Comparison of ENCODE assay signal across 8 cellular contexts in genomic region chr6:35468181-35468979, GRCh38. TPM values are rescaled to one million over a fixed set of nuclear protein-coding genes. Genes with fewer than 3 reads are reported as not detected.
DNase-seq lines count a peak whose midpoint lies in the region; ATAC-seq and TF ChIP-seq lines count a peak whose summit lies in the region.

Gene RPL10A (plus strand): TSS chr6:35468401. CDS start chr6:35468435, 34 bp downstream.

- H3K9me3 ChIP-seq in DOHH2 (ENCODE audit: control insufficient read depth, insufficient read depth, low read length) (no peaks in the 10 kb centered on the region), fibroblast of lung (ENCODE audit: control insufficient read depth, insufficient read depth, low read depth, low read length) (no peaks in the 10 kb centered on the region)

- no peaks in the 10 kb centered on the region for H3K36me3 Mint-ChIP-seq in natural killer cell

- peak within 1 kb of the TSS; percentile 97 for H3K4me3 Mint-ChIP-seq in natural killer cell

- H3K4me2 ChIP-seq in DOHH2 (ENCODE audit: low read length) (peak within 1 kb of the TSS; percentile 96), fibroblast of lung (ENCODE audit: extremely low read depth, insufficient read depth, low read length) (peak within 1 kb of the TSS; percentile 92)

- TF ChIP-seq CTCF in DOHH2 (IDR thresholded peaks at IDR 0.05; ENCODE audit: low read depth, low read length, poor library complexity, severe bottlenecking) (peak; percentile 97), fibroblast of lung (conservative IDR thresholded peaks at IDR 0.05 in 1 of 2, IDR thresholded peaks at IDR 0.05 in 1 of 2; ENCODE audit: low read depth in 1 of 2, low read length in 2 of 2) (peak; percentile 91 to 93), natural killer cell (IDR thresholded peaks at IDR 0.05) (peak; percentile 87)

- H3K9me3 Mint-ChIP-seq in natural killer cell, result no peaks in the 10 kb centered on the region

- ATAC-seq in GM21786 (IDR thresholded peaks at IDR 0.05; ENCODE audit: unreplicated experiment) (peak; percentile 67), natural killer cell (peak; percentile 87 to 97 (median 89))

- H3K9ac ChIP-seq in fibroblast of lung (ENCODE audit: insufficient read depth, low read length), result peak within 1 kb of the TSS; percentile 95

- intact Hi-C loops in natural killer cell (cut with micrococcal nuclease), result loop anchor here (1.0 kb wide), 3 partner anchors 16 to 171 kb away; partner anchors contain the start of genes DEF6, FANCE and PPARD

- H3K27ac ChIP-seq in DOHH2 (ENCODE audit: low read depth, low read length), result peak within 1 kb of the TSS; percentile 84
- peak within 1 kb of the TSS; percentile 94 for H3K27ac ChIP-seq in fibroblast of lung (ENCODE audit: insufficient read depth, low read length)

- H3K79me2 ChIP-seq in DOHH2 (ENCODE audit: control insufficient read depth, low read length) (peaks cover 30% of the 10 kb centered on the region), fibroblast of lung (ENCODE audit: control insufficient read depth, insufficient read depth, low read length) (peaks cover 28% of the 10 kb centered on the region)

- DNase-seq in LHCN-M2 (ENCODE audit: low read depth), result peak; percentile 96
- peak; percentile 94 for DNase-seq in RPMI7951 (ENCODE audit: low read depth)
- DNase-seq in activated T-helper 1 cell treated with anti-CD3 and anti-CD28 coated beads, Interleukin-2, amount 50 U/mL, for 16 hours (ENCODE audit: low read depth in 1 of 2, low spot score in 1 of 2), result peak; percentile 85 to 93
- peak; percentile 89 to 98 for DNase-seq in fibroblast of lung (ENCODE audit: low read depth in 2 of 2)
- DNase-seq in natural killer cell, result peak; percentile 91
- peak; percentile 92 for DNase-seq in stimulated activated naive CD4-positive, alpha-beta T cell treated with Interleukin-2 at 50 U/mL for 16 hours (lab: John Stamatoyannopoulos, UW)

- H2AFZ ChIP-seq in fibroblast of lung (ENCODE audit: low read length), result peak within 1 kb of the TSS; percentile 91

- no peaks in the 10 kb centered on the region for H3K27me3 ChIP-seq in DOHH2 (ENCODE audit: control insufficient read depth, low read length)
- no peaks in the 10 kb centered on the region for H3K27me3 ChIP-seq in fibroblast of lung (ENCODE audit: control insufficient read depth, insufficient read depth, low read length)

- H3K4me3 ChIP-seq in DOHH2 (ENCODE audit: low read length) (peak within 1 kb of the TSS; percentile 87), fibroblast of lung (replicated peaks in 1 of 4; ENCODE audit: control extremely low read depth in 1 of 4, insufficient read depth in 1 of 4, low read depth in 3 of 4, low read length in 4 of 4) (peak within 1 kb of the TSS; percentile 77 to 97 (median 95))

- peaks cover 38% of the 10 kb centered on the region in 2 donors for H3K4me1 Mint-ChIP-seq in natural killer cell

- peaks cover 21% of the 10 kb centered on the region; the same call in 1 of the 2 replicates for H4K20me1 ChIP-seq in DOHH2 (ENCODE audit: control insufficient read depth, insufficient read depth, low read depth, low read length)
- H4K20me1 ChIP-seq in fibroblast of lung (ENCODE audit: control insufficient read depth, extremely low read depth, insufficient read depth, low read length), result peaks cover 9% of the 10 kb centered on the region

- H3K4me1 ChIP-seq in DOHH2 (ENCODE audit: control insufficient read depth, low read length) (peaks cover 37% of the 10 kb centered on the region), fibroblast of lung (ENCODE audit: control insufficient read depth, extremely low read depth, insufficient read depth, low read length) (peaks cover 13% of the 10 kb centered on the region)

- H3K36me3 ChIP-seq in DOHH2 (ENCODE audit: control insufficient read depth, low read length) (peaks cover 69% of the 10 kb centered on the region), fibroblast of lung (ENCODE audit: control insufficient read depth, insufficient read depth, low read length) (peaks cover 26% of the 10 kb centered on the region)

- H3F3A ChIP-seq in DOHH2 (ENCODE audit: control insufficient read depth, insufficient read depth), result peaks cover 51% of the 10 kb centered on the region

- no peaks in the 10 kb centered on the region for H3K27me3 Mint-ChIP-seq in natural killer cell (ENCODE audit: low read depth in 2 of 2)

- no peaks in the 10 kb centered on the region for H3K9me2 ChIP-seq in DOHH2 (replicated peaks; ENCODE audit: control insufficient read depth, low read length)

- H3K27ac Mint-ChIP-seq in natural killer cell, result peak within 1 kb of the TSS; percentile 92 to 98

RNA-seq across cellular contexts. Expression of gene RPL10A, which starts in this region (rescaled TPM):
- total RNA-seq in LHCN-M2 (2014; rRNA removed), result 1,186 and 1,216 TPM in 2 replicates
- polyA plus RNA-seq in LHCN-M2 (2012), result 2,067 TPM
- 1,385 and 1,626 TPM in 2 replicates for total RNA-seq in RPMI7951 (2014; rRNA removed; shearing (Covaris generic))
- total RNA-seq in fibroblast of lung, result 1,754 and 2,463 TPM in 2 replicates
- 1,911 and 1,987 TPM in 2 replicates for polyA plus RNA-seq in fibroblast of lung
- polyA plus RNA-seq in fibroblast of lung (2012), result 1,928 and 1,990 TPM in 2 replicates
- 961 and 1,095 TPM in 2 replicates for polyA minus RNA-seq in fibroblast of lung (ENCODE audit: low replicate concordance)
- total RNA-seq in natural killer cell, result 100 to 1,000 TPM; 723 to 943 (median 942) TPM

Comparison
In these comparisons a context has a peak if more than half of its experiments do, and no peak if none do; other contexts are left out.
1. Peak in every context shown above with its lines: DNase-seq, ATAC-seq, H3K4me3 ChIP-seq and H3K27ac ChIP-seq.